In the genomic region with DNA sequence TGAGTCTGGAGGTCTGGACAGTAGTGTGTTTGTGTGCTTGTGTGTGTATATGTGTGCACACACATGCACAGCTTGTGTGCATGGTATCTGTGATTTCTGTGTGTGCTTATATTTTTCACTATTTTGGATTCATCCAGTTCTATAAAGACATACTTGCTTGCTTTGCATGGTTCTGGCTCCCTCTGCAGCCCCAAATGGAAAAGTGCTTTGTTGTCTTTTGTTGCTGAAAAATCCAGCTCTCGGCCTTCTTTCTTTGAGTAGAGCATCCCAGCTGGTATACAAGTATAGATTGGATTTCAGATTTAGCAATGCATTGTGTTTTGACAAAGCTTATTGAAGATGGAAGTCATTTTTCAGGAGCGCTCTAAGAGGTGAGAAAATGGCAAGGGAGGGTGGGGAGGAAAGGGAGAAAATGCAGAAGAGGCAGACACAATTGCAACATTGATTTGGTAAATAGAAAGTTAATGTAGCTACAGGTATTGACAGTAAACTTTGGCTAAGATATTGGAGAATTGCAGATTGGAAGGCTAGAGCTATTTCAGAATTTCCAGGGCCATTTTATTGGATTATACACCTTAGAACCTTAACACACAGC, we compare ENCODE assay signal across 8 cellular contexts.
A peak's percentile ranks its signal among the peaks of the same experiment; 100 is the strongest.
DNase-seq lines count a peak whose midpoint lies in the region; ATAC-seq and TF ChIP-seq lines count a peak whose summit lies in the region.

No MANE protein-coding gene starts in this region.

- H3K9me3 ChIP-seq in right atrium auricular region = no peaks in the 10 kb centered on the region
- no peaks in the 10 kb centered on the region for H3K9me3 ChIP-seq in esophagus squamous epithelium
- H3K9me3 ChIP-seq in osteoblast (ENCODE audit: low read depth, low read length) = no peaks in the 10 kb centered on the region

- H3K36me3 ChIP-seq in right atrium auricular region (no peaks in the 10 kb centered on the region), esophagus squamous epithelium (no peaks in the 10 kb centered on the region), osteoblast (ENCODE audit: insufficient read depth, low read length) (no peaks in the 10 kb centered on the region)

- H3K4me1 ChIP-seq in right atrium auricular region = no peaks in the 10 kb centered on the region
- H3K4me1 ChIP-seq in esophagus squamous epithelium = no peaks in the 10 kb centered on the region
- H3K4me1 ChIP-seq in osteoblast (ENCODE audit: insufficient read depth, low read length) = no peaks in the 10 kb centered on the region

- TF ChIP-seq CTCF in right atrium auricular region (IDR thresholded peaks at IDR 0.05) (peak in 1 of 2 donors; percentile 73), esophagus squamous epithelium (IDR thresholded peaks at IDR 0.05) (peak; percentile 22 to 67 (median 41)), osteoblast (IDR thresholded peaks at IDR 0.05; ENCODE audit: extremely low read depth, low read depth, low read length) (peak; percentile 74)

- 59 to 66% methylated on average over 2 of the region's 2 CpGs for WGBS in esophagus squamous epithelium, 2 donors

- ATAC-seq in Right ventricle myocardium superior (ENCODE audit: poor library complexity) (peak; percentile 73), HG02870 (IDR thresholded peaks at IDR 0.05; ENCODE audit: unreplicated experiment) (no peak), GM21723 (IDR thresholded peaks at IDR 0.05; ENCODE audit: unreplicated experiment) (no peak), GM18867 (IDR thresholded peaks at IDR 0.05; ENCODE audit: unreplicated experiment) (no peak)

- no peak overlapping the region for H2AFZ ChIP-seq in osteoblast (ENCODE audit: low read length)

- no peaks in the 10 kb centered on the region for H3K79me2 ChIP-seq in osteoblast (ENCODE audit: insufficient read depth, low read length)

- no peak overlapping the region for H3K27ac ChIP-seq in right atrium auricular region
- H3K27ac ChIP-seq in esophagus squamous epithelium = no peak overlapping the region
- H3K27ac ChIP-seq in osteoblast (ENCODE audit: low read depth, low read length) = no peak overlapping the region

- H3K4me3 ChIP-seq in right atrium auricular region (no peak overlapping the region), esophagus squamous epithelium (no peak overlapping the region), osteoblast (ENCODE audit: insufficient read depth, low read length) (no peak overlapping the region)

- intact Hi-C loops in Right ventricle myocardium superior (cut with DNase I) (loop anchor here (10.0 kb wide), 1 partner anchor 763 kb away; no protein-coding TSS in a partner anchor), esophagus squamous epithelium (cut with DNase I) (no loop called here)

- TF ChIP-seq POLR2A in esophagus squamous epithelium (IDR thresholded peaks at IDR 0.05) = no peak

- H4K20me1 ChIP-seq in osteoblast (ENCODE audit: insufficient read depth, low read length) = peaks cover 7% of the 10 kb centered on the region

- H3K27me3 ChIP-seq in right atrium auricular region = no peaks in the 10 kb centered on the region
- H3K27me3 ChIP-seq in esophagus squamous epithelium = peaks cover 0 to 4% (median 0%) of the 10 kb centered on the region in 4 donors
- H3K27me3 ChIP-seq in osteoblast (ENCODE audit: insufficient read depth, low read length) = no peaks in the 10 kb centered on the region

- DNase-seq in Right ventricle myocardium superior (no peak), right atrium auricular region (ENCODE audit: low spot score) (no peak), NCI-H748 (lab: John Stamatoyannopoulos, UW; ENCODE audit: unreplicated experiment) (peak; percentile 70), esophagus squamous epithelium (lab: John Stamatoyannopoulos, UW) (no peak), osteoblast (ENCODE audit: insufficient read length, low spot score, missing footprints) (peak; percentile 71)

- H3K4me2 ChIP-seq in osteoblast (ENCODE audit: insufficient read depth, low read length) = no peak overlapping the region

Comparison
In these comparisons a context has a peak if more than half of its experiments do, and no peak if none do; other contexts are left out.
1. DNase-seq: peak in NCI-H748 (single experiment) and osteoblast (single experiment); none in Right ventricle myocardium superior (single experiment), right atrium auricular region (single experiment) and esophagus squamous epithelium (single experiment).